20 cellular contexts compared by ENCODE assay signal in the genomic region with DNA sequence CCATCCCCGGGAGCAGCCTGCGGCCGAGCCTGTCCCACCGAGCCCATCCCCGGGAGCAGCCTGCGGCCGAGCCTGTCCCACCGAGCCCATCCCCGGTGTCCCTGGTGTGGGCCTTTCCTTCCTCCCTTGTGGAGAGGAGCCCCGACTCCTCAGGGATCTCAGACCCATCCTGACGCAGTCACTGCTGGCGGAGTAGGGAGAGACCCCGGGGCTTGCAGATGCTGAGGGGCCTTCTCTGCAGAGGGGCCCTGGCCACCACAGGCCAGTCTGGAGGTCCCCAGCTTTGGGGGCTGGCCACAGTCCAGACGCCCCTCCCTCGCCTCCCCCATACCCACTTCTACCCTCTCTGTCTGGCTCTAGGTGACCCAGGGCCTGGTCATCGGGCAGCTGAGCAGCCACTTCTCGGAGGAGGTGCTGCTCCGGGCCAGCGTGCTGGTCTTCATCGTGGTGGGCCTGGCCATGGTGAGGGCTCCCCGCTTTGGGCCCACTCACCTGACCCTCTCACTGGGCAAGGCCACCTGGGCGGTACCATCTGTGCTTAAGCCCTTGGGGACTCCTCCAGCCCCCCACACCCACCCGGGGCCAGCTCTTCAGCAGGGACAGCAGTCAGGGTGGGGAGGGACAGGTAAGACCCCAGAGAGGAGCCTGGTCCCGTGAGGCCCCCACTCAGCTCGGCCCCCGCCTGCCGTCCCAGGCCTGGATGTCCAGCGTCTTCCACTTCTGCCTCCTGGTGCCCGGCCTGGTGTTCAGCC. TPM values are rescaled to one million over a fixed set of nuclear protein-coding genes. Genes with fewer than 3 reads are reported as not detected.
A peak's percentile ranks its signal among the peaks of the same experiment; 100 is the strongest.
DNase-seq lines count a peak whose midpoint lies in the region; ATAC-seq, FAIRE-seq and TF ChIP-seq lines count a peak whose summit lies in the region.
"Had no signal": no experiment of that assay in that cellular context is flagged by ENCODE, and none has a peak within 500 bp of the region (broad histone marks: within the 10 kb centered on the region; RNA-seq: fewer than 3 reads in every experiment).

No MANE protein-coding gene starts in this region.

- H3K27me3 Mint-ChIP-seq in stimulated activated naive B cell treated with anti-CD40 and anti-IgM and Interleukin-4, amounts not matched to agents 10 μg/mL and 1 μg/mL and 100 μg/mL, for 72 hours = peaks cover 8 to 21% of the 10 kb centered on the region in 2 donors

- H3K27ac Mint-ChIP-seq in stimulated activated naive B cell treated with anti-CD40 and anti-IgM and Interleukin-4, amounts not matched to agents 10 μg/mL and 1 μg/mL and 100 μg/mL, for 72 hours = peak overlapping the region; percentile 65
- H3K27ac Mint-ChIP-seq: CD8-positive, alpha-beta T cell; HFFc6; IgD-negative memory B cell had no signal

- H3K9me3 ChIP-seq in BLaER1 (no peaks in the 10 kb centered on the region), kidney (ENCODE audit: control insufficient read depth in 1 of 2, low read length in 2 of 2) (no peaks in the 10 kb centered on the region), transverse colon (no peaks in the 10 kb centered on the region)
- H3K9me3 ChIP-seq: A549 had no signal

- intact Hi-C loops in kidney (cut with DNase I) (no loop called here), transverse colon (cut with DNase I; ENCODE audit: low total_unique reads) (no loop called here)

- H3K4me3 Mint-ChIP-seq in stimulated activated naive B cell treated with anti-CD40 and anti-IgM and Interleukin-4, amounts not matched to agents 10 μg/mL and 1 μg/mL and 100 μg/mL, for 72 hours = no peak overlapping the region
- H3K4me3 Mint-ChIP-seq: CD8-positive, alpha-beta T cell; HFFc6; IgD-negative memory B cell had no signal

- H3K9ac ChIP-seq in BLaER1 (no peak overlapping the region), kidney (ENCODE audit: low read length in 2 of 2) (no peak overlapping the region)
- H3K9ac ChIP-seq: GM23248 had no signal

- TF ChIP-seq CTCF in kidney (IDR thresholded peaks at IDR 0.05; ENCODE audit: borderline replicate concordance, extremely low read depth, insufficient read depth) = no peak
- no peak for TF ChIP-seq CTCF in transverse colon (IDR thresholded peaks at IDR 0.05)

- no peaks in the 10 kb centered on the region for H3K9me3 Mint-ChIP-seq in stimulated activated naive B cell treated with anti-CD40 and anti-IgM and Interleukin-4, amounts not matched to agents 10 μg/mL and 1 μg/mL and 100 μg/mL, for 72 hours
- H3K9me3 Mint-ChIP-seq: CD8-positive, alpha-beta T cell; HFFc6; IgD-negative memory B cell had no signal

- no peaks in the 10 kb centered on the region for H3K36me3 Mint-ChIP-seq in stimulated activated naive B cell treated with anti-CD40 and anti-IgM and Interleukin-4, amounts not matched to agents 10 μg/mL and 1 μg/mL and 100 μg/mL, for 72 hours
- H3K36me3 Mint-ChIP-seq: CD8-positive, alpha-beta T cell; IgD-negative memory B cell had no signal

- TF ChIP-seq POLR2A in transverse colon (IDR thresholded peaks at IDR 0.05) = no peak
- no peak for TF ChIP-seq POLR2A in H54 (IDR thresholded peaks at IDR 0.05; ENCODE audit: low read depth, low read length)

- in situ Hi-C loops in transverse colon (cut with MboI; ENCODE audit: low pct_ligation_motif_present in 1 of 4, low pct_unique_long_range_greater_than_20kb in 1 of 4, low sequenced_read_pairs in 3 of 4) = no loop called here

- FAIRE-seq in kidney (lab: Jason Lieb, UNC) = no peak
- no peak for FAIRE-seq in H54 (lab: Jason Lieb, UNC)
- FAIRE-seq: A549, GM12878, HTR-8/SVneo had no signal

- H3K4me1 ChIP-seq in BLaER1 (peaks cover 77% of the 10 kb centered on the region), kidney (ENCODE audit: control insufficient read depth in 1 of 2, insufficient read depth in 1 of 2, low read depth in 1 of 2, low read length in 2 of 2) (peaks cover 2 to 4% of the 10 kb centered on the region in 2 donors), transverse colon (peaks cover 0 to 23% (median 17%) of the 10 kb centered on the region in 4 donors)

- H3K27ac ChIP-seq in BLaER1 = no peak overlapping the region
- no peak overlapping the region for H3K27ac ChIP-seq in kidney (ENCODE audit: low read depth in 2 of 2, low read length in 2 of 2)
- no peak overlapping the region for H3K27ac ChIP-seq in transverse colon
- H3K27ac ChIP-seq: A549, GM23248 had no signal

- no peak for ATAC-seq in stimulated activated naive B cell treated with anti-CD40 and anti-IgM and Interleukin-4, amounts not matched to agents 10 μg/mL and 1 μg/mL and 100 μg/mL, for 72 hours (replicated peaks)
- no peak for ATAC-seq in HG03469 (IDR thresholded peaks at IDR 0.05; ENCODE audit: unreplicated experiment)
- ATAC-seq: A549; CD8-positive, alpha-beta T cell; GM12878; HCT116 had no signal

- H3K4me1 Mint-ChIP-seq in stimulated activated naive B cell treated with anti-CD40 and anti-IgM and Interleukin-4, amounts not matched to agents 10 μg/mL and 1 μg/mL and 100 μg/mL, for 72 hours = peaks cover 0 to 2% of the 10 kb centered on the region in 2 donors

- 85% methylated on average over 17 of the region's 29 CpGs; no CpG with 5 or more reads in 1 of the 2 donors for WGBS in transverse colon (ENCODE audit: low coverage in 1 of 2), 2 donors

- H3K4me2 ChIP-seq in BLaER1 = peak overlapping the region; percentile 98
- H3K4me2 ChIP-seq: A549 had no signal

- peak; percentile 41 for DNase-seq in 8988T
- peak; percentile 68 for DNase-seq in kidney
- DNase-seq in stimulated activated naive B cell treated with anti-CD40 and anti-IgM and Interleukin-4, amounts not matched to agents 10 μg/mL and 1 μg/mL and 100 μg/mL, for 72 hours = no peak
- DNase-seq in transverse colon = no peak
- DNase-seq in H54 (ENCODE audit: insufficient read length, low spot score) = no peak
- DNase-seq: AML-193; Calu3; CD8-positive, alpha-beta T cell; DMS79 treated with DMSO at 0.1 percent for 48 hours; GF-D8; GM23248; HFFc6; KG1 had no signal

- peaks cover 8% of the 10 kb centered on the region for H3K27me3 ChIP-seq in BLaER1
- no peaks in the 10 kb centered on the region for H3K27me3 ChIP-seq in transverse colon

- H4K20me1 ChIP-seq in BLaER1 = peaks cover 3% of the 10 kb centered on the region; the same call in 1 of the 2 replicates

- no peak overlapping the region for H3K4me3 ChIP-seq in BLaER1
- H3K4me3 ChIP-seq in kidney (ENCODE audit: low read length in 2 of 2) = no peak overlapping the region
- no peak overlapping the region for H3K4me3 ChIP-seq in transverse colon
- H3K4me3 ChIP-seq: A549, GM12878, GM23248 had no signal

- H3K36me3 ChIP-seq in BLaER1 (no peaks in the 10 kb centered on the region), kidney (ENCODE audit: control insufficient read depth in 1 of 2, insufficient read depth in 2 of 2, low read length in 2 of 2) (no peaks in the 10 kb centered on the region), transverse colon (no peaks in the 10 kb centered on the region)

- no peak for TF ChIP-seq EP300 in transverse colon (IDR thresholded peaks at IDR 0.05; ENCODE audit: low read depth)

RNA-seq across cellular contexts. Expression of gene PHLDA2, which starts 7.3 kb away (rescaled TPM):
- 19.7 TPM for total RNA-seq in kidney
- polyA plus RNA-seq in kidney (ENCODE audit: insufficient read depth, low read depth, low replicate concordance) = 9.0 TPM
- total RNA-seq in transverse colon = 10 to 100 TPM in 1 of 4 donors, 1 to 10 TPM in 1, not detected in 2; 8.2 to 16.2 TPM
- polyA plus RNA-seq: IgD-negative memory B cell had no signal

RNA-seq across cellular contexts. Expression of gene CDKN1C, which starts 36.3 kb away (rescaled TPM):
- total RNA-seq in kidney (54.8 TPM), transverse colon (10 to 100 TPM; 12.4 to 40.0 (median 27.7) TPM)
- polyA plus RNA-seq in kidney (ENCODE audit: insufficient read depth, low read depth, low replicate concordance) = 192 TPM
- polyA plus RNA-seq: IgD-negative memory B cell had no signal

Comparison
In these comparisons a context has a peak if more than half of its experiments do, and no peak if none do; other contexts are left out.
1. DNase-seq: peak in 8988T (single experiment) and kidney (single experiment); none in stimulated activated naive B cell treated with anti-CD40 and anti-IgM and Interleukin-4, amounts not matched to agents 10 μg/mL and 1 μg/mL and 100 μg/mL, for 72 hours (single experiment), transverse colon (single experiment) and H54 (single experiment).